In genomic region chr6:149897855-149898744, GRCh38 we compare ENCODE assay signal across 11 cellular contexts. TPM values are rescaled to one million over a fixed set of nuclear protein-coding genes. Genes with fewer than 3 reads are reported as not detected.
DNase-seq lines count a peak whose midpoint lies in the region; TF ChIP-seq lines count a peak whose summit lies in the region.
"Had no signal": no experiment of that assay in that cellular context is flagged by ENCODE, and none has a peak within 500 bp of the region (broad histone marks: within the 10 kb centered on the region; RNA-seq: fewer than 3 reads in every experiment).

Gene RAET1E (minus strand): TSS chr6:149898113. CDS start chr6:149890901, 7,212 bp downstream.

- POLR2A ChIA-PET in BJ (lab: Charles Lee): no interaction called here

- H3K9me2 ChIP-seq in MM.1S (replicated peaks; ENCODE audit: insufficient read depth, low read length): no peaks in the 10 kb centered on the region

- H2AFZ ChIP-seq in OCI-LY3 (ENCODE audit: low read depth, low read length): peak within 1 kb of the TSS; percentile 46; the same call in 1 of the 2 replicates
- peak within 1 kb of the TSS; percentile 94 for H2AFZ ChIP-seq in osteoblast (ENCODE audit: low read length)
- no peak within 1 kb of the TSS for H2AFZ ChIP-seq in MM.1S (ENCODE audit: low read length)

- H3K9me3 ChIP-seq in OCI-LY3 (ENCODE audit: insufficient read depth, low read length) (no peaks in the 10 kb centered on the region), duodenal mucosa (ENCODE audit: control insufficient read depth in 1 of 2, low read length in 2 of 2) (no peaks in the 10 kb centered on the region), osteoblast (ENCODE audit: low read depth, low read length) (no peaks in the 10 kb centered on the region), MM.1S (replicated peaks; ENCODE audit: insufficient read depth, low read length) (no peaks in the 10 kb centered on the region)

- H3K4me3 ChIP-seq in BJ (ENCODE audit: low read depth, low read length) (peak within 1 kb of the TSS; percentile 37), OCI-LY3 (ENCODE audit: low read length) (peak within 1 kb of the TSS; percentile 40; the same call in 1 of the 2 replicates), duodenal mucosa (ENCODE audit: low read depth in 1 of 2, low read length in 2 of 2) (peak within 1 kb of the TSS; percentile 64 to 65), osteoblast (ENCODE audit: insufficient read depth, low read length) (peak within 1 kb of the TSS; percentile 69), MM.1S (ENCODE audit: low read length) (no peak within 1 kb of the TSS)

- H3K9ac ChIP-seq in OCI-LY3 (ENCODE audit: low read length) (no peak within 1 kb of the TSS), duodenal mucosa (ENCODE audit: low read depth in 1 of 2, low read length in 2 of 2) (peak within 1 kb of the TSS; percentile 30 to 57), MM.1S (ENCODE audit: low read length) (no peak within 1 kb of the TSS)

- H3K36me3 ChIP-seq in BJ (ENCODE audit: control insufficient read depth, insufficient read depth, low read length): no peaks in the 10 kb centered on the region
- no peaks in the 10 kb centered on the region for H3K36me3 ChIP-seq in OCI-LY3 (replicated peaks; ENCODE audit: low read depth, low read length)
- no peaks in the 10 kb centered on the region for H3K36me3 ChIP-seq in duodenal mucosa (ENCODE audit: control insufficient read depth in 1 of 2, insufficient read depth in 2 of 2, low read length in 2 of 2)
- no peaks in the 10 kb centered on the region for H3K36me3 ChIP-seq in osteoblast (ENCODE audit: insufficient read depth, low read length)
- H3K36me3 ChIP-seq in MM.1S (replicated peaks; ENCODE audit: insufficient read depth, low read length): no peaks in the 10 kb centered on the region

- no peak for DNase-seq in BJ (ENCODE audit: low read depth)
- no peak for DNase-seq in osteoblast (ENCODE audit: insufficient read length, low spot score, missing footprints)
- no peak for DNase-seq in pons (ENCODE audit: low spot score)
- DNase-seq in NCI-H1105 treated with DMSO at 0.1 percent for 48 hours (lab: John Stamatoyannopoulos, UW): no peak
- no peak for DNase-seq in MM.1S
- DNase-seq in SK-N-DZ (ENCODE audit: low spot score): no peak
- DNase-seq: activated CD4-positive, CD25-positive, alpha-beta regulatory T cell; effector CD8-positive, alpha-beta T cell had no signal

- H3K4me1 ChIP-seq in OCI-LY3 (ENCODE audit: low read length) (no peaks in the 10 kb centered on the region), duodenal mucosa (ENCODE audit: control insufficient read depth in 1 of 2, insufficient read depth in 2 of 2, low read length in 2 of 2) (peaks cover 26 to 32% of the 10 kb centered on the region in 2 donors), osteoblast (ENCODE audit: insufficient read depth, low read length) (peaks cover 31% of the 10 kb centered on the region), MM.1S (ENCODE audit: low read length) (no peaks in the 10 kb centered on the region)

- H3K27me3 ChIP-seq in BJ (ENCODE audit: control insufficient read depth, insufficient read depth, low read length) (no peaks in the 10 kb centered on the region), OCI-LY3 (ENCODE audit: low read depth, low read length) (no peaks in the 10 kb centered on the region), duodenal mucosa (ENCODE audit: control insufficient read depth in 1 of 2, insufficient read depth in 2 of 2, low read length in 2 of 2) (no peaks in the 10 kb centered on the region), osteoblast (ENCODE audit: insufficient read depth, low read length) (no peaks in the 10 kb centered on the region), MM.1S (replicated peaks; ENCODE audit: insufficient read depth, low read length) (peaks cover 50% of the 10 kb centered on the region)

- H3K4me2 ChIP-seq in OCI-LY3 (ENCODE audit: low read length): peak within 1 kb of the TSS; percentile 46
- peak within 1 kb of the TSS; percentile 88 for H3K4me2 ChIP-seq in osteoblast (ENCODE audit: insufficient read depth, low read length)
- no peak within 1 kb of the TSS for H3K4me2 ChIP-seq in MM.1S (ENCODE audit: low read depth, low read length)

- CTCF ChIA-PET in BJ (lab: Yijun Ruan, JAX): interaction anchor here (0.8 to 3.8 kb wide), 3 partner anchors 26 to 62 kb away, joined by 3 to 12 read pairs (median 4); no protein-coding TSS in a partner anchor

- no peaks in the 10 kb centered on the region for H3F3A ChIP-seq in MM.1S (ENCODE audit: insufficient read depth, low read length)

- no peak within 1 kb of the TSS for H3K27ac ChIP-seq in OCI-LY3 (ENCODE audit: low read length)
- peak within 1 kb of the TSS; percentile 68 for H3K27ac ChIP-seq in duodenal mucosa (ENCODE audit: low read depth, low read length)
- H3K27ac ChIP-seq in osteoblast (ENCODE audit: low read depth, low read length): peak within 1 kb of the TSS; percentile 64
- H3K27ac ChIP-seq in MM.1S (ENCODE audit: low read length): no peak within 1 kb of the TSS

- H3K79me2 ChIP-seq in OCI-LY3 (ENCODE audit: low read length) (no peaks in the 10 kb centered on the region), osteoblast (ENCODE audit: insufficient read depth, low read length) (no peaks in the 10 kb centered on the region), MM.1S (ENCODE audit: low read length) (no peaks in the 10 kb centered on the region)

- H4K20me1 ChIP-seq in OCI-LY3 (ENCODE audit: insufficient read depth, low read length) (no peaks in the 10 kb centered on the region), osteoblast (ENCODE audit: insufficient read depth, low read length) (no peaks in the 10 kb centered on the region), MM.1S (ENCODE audit: insufficient read depth, low read length) (no peaks in the 10 kb centered on the region)

- TF ChIP-seq CTCF in BJ (IDR thresholded peaks at IDR 0.05; ENCODE audit: insufficient read depth, low read depth, low read length) (0 out of 2 replicates have a peak, but pooled peaks have one; percentile 5), OCI-LY3 (IDR thresholded peaks at IDR 0.05; ENCODE audit: low read depth, low read length) (peak; percentile 29; the same call in 1 of the 2 replicates), osteoblast (IDR thresholded peaks at IDR 0.05; ENCODE audit: extremely low read depth, low read depth, low read length) (no peak), MM.1S (IDR thresholded peaks at IDR 0.05; ENCODE audit: low read length) (no peak)

RNA-seq across cellular contexts. Expression of gene RAET1E, which starts in this region (rescaled TPM):
- polyA plus RNA-seq in BJ (2011; rRNA removed): 0.22 and 0.31 TPM in 2 replicates
- not detected in 2 replicates for polyA minus RNA-seq in BJ (2011; rRNA and poly(A)+ RNA removed)
- 0.36 and 0.88 TPM in 2 replicates for total RNA-seq in osteoblast
- polyA plus RNA-seq in SK-N-DZ (2014; cell fraction: cytosol; rRNA removed): not detected in 2 replicates
- not detected in 2 replicates for polyA plus RNA-seq in SK-N-DZ (2014; cell fraction: nucleus; rRNA removed)
- total RNA-seq: G401 had no signal

Comparison
In these comparisons a context has a peak if more than half of its experiments do, and no peak if none do; other contexts are left out.
1. CTCF ChIP-seq: peak in BJ (single experiment) and OCI-LY3 (single experiment); none in osteoblast (single experiment) and MM.1S (single experiment).
2. H3K27ac ChIP-seq: peak in duodenal mucosa (single experiment) and osteoblast (single experiment); none in OCI-LY3 (single experiment) and MM.1S (single experiment).
3. H3K9ac ChIP-seq: peak in duodenal mucosa (2 of 2); none in OCI-LY3 (single experiment) and MM.1S (single experiment).